Comparison of ENCODE assay signal across 16 cellular contexts in the genomic region with DNA sequence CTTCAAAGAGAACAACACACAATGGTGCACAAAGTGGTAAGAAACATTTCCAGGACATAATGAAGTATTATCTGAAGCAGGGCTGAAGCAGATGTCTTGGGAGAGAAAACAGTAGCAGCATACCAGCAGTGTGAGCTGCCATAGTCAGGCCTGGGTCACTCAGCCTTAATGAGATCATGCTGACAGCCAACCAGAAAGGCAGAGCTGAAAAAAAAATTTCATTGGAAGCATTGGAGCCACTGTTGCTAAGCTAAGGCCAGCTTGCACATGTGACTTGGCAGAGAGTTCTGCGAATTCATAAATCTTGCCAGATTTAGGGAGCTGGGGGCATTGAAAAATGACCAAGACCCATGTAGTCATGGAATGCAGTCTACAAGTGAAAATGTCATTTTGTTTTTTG.
DNase-seq lines count a peak whose midpoint lies in the region; ATAC-seq and TF ChIP-seq lines count a peak whose summit lies in the region.
"Had no signal": no experiment of that assay in that cellular context is flagged by ENCODE, and none has a peak within 500 bp of the region (broad histone marks: within the 10 kb centered on the region; RNA-seq: fewer than 3 reads in every experiment).

No MANE protein-coding gene starts in this region.

- peak overlapping the region; percentile 57 for H3K4me2 ChIP-seq in skeletal muscle satellite cell (ENCODE audit: low read length)

- ATAC-seq in SK-N-SH treated with all-trans-retinoic acid at 6 μM for 48 hours (peak; percentile 75), left lung (no peak)
- ATAC-seq: WTC11 had no signal

- DNase-seq in HFF-Myc (ENCODE audit: extremely low read depth, low read depth) (peak; percentile 38), iPS-NIHi11 (ENCODE audit: low spot score) (peak; percentile 12), posterior cingulate gyrus (no peak), left lung (no peak), superior temporal gyrus (ENCODE audit: extremely low spot score) (no peak)
- DNase-seq: activated effector memory CD4-positive, alpha-beta T cell treated with anti-CD3 and anti-CD28 coated beads, Interleukin-2, amount 50 U/mL, for 16 hours; CD4-positive, alpha-beta memory T cell; GF-D8; NCI-H1105 treated with DMSO at 0.1 percent for 48 hours; NCI-H345; nucleus accumbens; stomach had no signal

- no peak overlapping the region for H3K27ac ChIP-seq in left lung
- H3K27ac ChIP-seq: stomach had no signal

- intact Hi-C loops in posterior cingulate gyrus (cut with DNase I) = no loop called here
- intact Hi-C loops in left lung (cut with DNase I) = no loop called here

- TF ChIP-seq CTCF in HFF-Myc (IDR thresholded peaks at IDR 0.05; ENCODE audit: low read depth, low read length, missing control alignments) (no peak), left lung (IDR thresholded peaks at IDR 0.05) (no peak)

- H3K4me1 ChIP-seq in skeletal muscle satellite cell (ENCODE audit: control insufficient read depth, insufficient read depth, low read length) (peaks cover 48% of the 10 kb centered on the region), left lung (no peaks in the 10 kb centered on the region)
- H3K4me1 ChIP-seq: stomach had no signal

- H3K9me3 ChIP-seq in skeletal muscle satellite cell (replicated peaks; ENCODE audit: low read length) = no peaks in the 10 kb centered on the region
- no peaks in the 10 kb centered on the region for H3K9me3 ChIP-seq in left lung
- H3K9me3 ChIP-seq: stomach had no signal

- H3K4me3 ChIP-seq in HFF-Myc (replicated peaks; ENCODE audit: low read depth, low read length) (no peak overlapping the region), skeletal muscle satellite cell (ENCODE audit: low read length) (peak overlapping the region; percentile 19), left lung (no peak overlapping the region)
- H3K4me3 ChIP-seq: lung, stomach had no signal

- H3K36me3 ChIP-seq in skeletal muscle satellite cell (ENCODE audit: insufficient read depth, low read length) (no peaks in the 10 kb centered on the region), left lung (no peaks in the 10 kb centered on the region)
- H3K36me3 ChIP-seq: stomach had no signal

- H3K27me3 ChIP-seq in skeletal muscle satellite cell (ENCODE audit: control insufficient read depth, insufficient read depth, low read length) = no peaks in the 10 kb centered on the region
- H3K27me3 ChIP-seq in left lung = no peaks in the 10 kb centered on the region
- H3K27me3 ChIP-seq: stomach had no signal

- H3K9ac ChIP-seq in skeletal muscle satellite cell (ENCODE audit: low read depth, low read length) = peak overlapping the region; percentile 74

TF ChIP-seq in SK-N-SH treated with all-trans-retinoic acid at 6 μM for 48 hours, 23 proteins besides CTCF, POLR2A, EP300 and RAD21:
- TF ChIP-seq ZC3H10 (CRISPR knock-in tag; IDR thresholded peaks at IDR 0.05) (no peak), ZNF565 (CRISPR knock-in tag; conservative IDR thresholded peaks at IDR 0.05; ENCODE audit: low read depth) (no peak), BACH2 (CRISPR knock-in tag; IDR thresholded peaks at IDR 0.05; ENCODE audit: borderline replicate concordance) (no peak), RARB (CRISPR knock-in tag; IDR thresholded peaks at IDR 0.05) (no peak)

Comparison
In these comparisons a context has a peak if more than half of its experiments do, and no peak if none do; other contexts are left out.
1. DNase-seq: peak in HFF-Myc (single experiment) and iPS-NIHi11 (single experiment); none in posterior cingulate gyrus (0 of 10), left lung (0 of 2) and superior temporal gyrus (single experiment).